ENCODE assay signal across 36 cellular contexts in genomic region chr11:121214861-121215260, GRCh38.
"Had no signal": no experiment of that assay in that cellular context is flagged by ENCODE, and none has a peak within 500 bp of the region (broad histone marks: within the 10 kb centered on the region; RNA-seq: fewer than 3 reads in every experiment).

No MANE protein-coding gene starts in this region.

- H3K4me1 Mint-ChIP-seq: activated B cell treated with CpG ODN at 0.5 μM for 24 hours; activated naive CD4-positive, alpha-beta T cell treated with anti-CD3 and anti-CD28 coated beads, Interleukin-2, amount 50 U/mL, for 24 hours; activated naive CD8-positive, alpha-beta T cell treated with anti-CD3 and anti-CD28 coated beads, Interleukin-2, amount 50 U/mL, for 24 hours; activated T-helper 17 cell treated with anti-CD3 and anti-CD28 coated beads, Interleukin-2, amount 50 U/mL, for 72 hours; central memory CD8-positive, alpha-beta T cell had no signal

- H3K36me3 ChIP-seq: ascending aorta, cardiac muscle cell had no signal

- ATAC-seq: activated CD8-positive, alpha-beta T cell treated with anti-CD3 and anti-CD28 coated beads for 36 hours; activated naive CD8-positive, alpha-beta T cell treated with anti-CD3 and anti-CD28 coated beads, Interleukin-2, amount 50 U/mL, for 24 hours; activated T-cell treated with anti-CD3 and anti-CD28 coated beads, Interleukin-2, amount 50 U/mL, for 4 hours; activated T-cell treated with anti-CD3 and anti-CD28 coated beads, Interleukin-2, amount 50 U/mL, for 72 hours; activated T-helper 17 cell treated with anti-CD3 and anti-CD28 coated beads, Interleukin-2, amount 50 U/mL, for 72 hours had no signal

- H3K9me3 ChIP-seq: ascending aorta had no signal

- DNase-seq: activated B cell treated with CpG ODN at 0.5 μM for 24 hours; activated CD4-positive, alpha-beta memory T cell treated with anti-CD3 and anti-CD28 coated beads for 36 hours; activated CD4-positive, alpha-beta T cell treated with anti-CD3 and anti-CD28 coated beads for 4 hours; activated CD4-positive, alpha-beta T cell treated with anti-CD3 and anti-CD28 coated beads, Interleukin-2, amount 50 U/mL, for 1 hour; activated CD4-positive, alpha-beta T cell treated with anti-CD3 and anti-CD28 coated beads, Interleukin-2, amount 50 U/mL, for 4 hours; activated CD4-positive, CD25-positive, alpha-beta regulatory T cell treated with anti-CD3 and anti-CD28 coated beads, Interleukin-2, amount 50 U/mL, for 72 hours; activated CD8-positive, alpha-beta memory T cell treated with anti-CD3 and anti-CD28 coated beads, Interleukin-2, amount 50 U/mL, for 4 hours; activated CD8-positive, alpha-beta T cell treated with anti-CD3 and anti-CD28 coated beads for 36 hours; activated effector memory CD4-positive, alpha-beta T cell treated with anti-CD3 and anti-CD28 coated beads, Interleukin-2, amount 50 U/mL, for 16 hours; activated gamma-delta T cell treated with Interleukin-2 at 50 U/mL for 16 hours; activated naive CD4-positive, alpha-beta T cell; activated naive CD4-positive, alpha-beta T cell treated with anti-CD3 and anti-CD28 coated beads for 36 hours; activated naive CD8-positive, alpha-beta T cell treated with anti-CD3 and anti-CD28 coated beads, Interleukin-2, amount 10 ng/mL, durations not matched to agents 7 days and 5 days; activated naive CD8-positive, alpha-beta T cell treated with anti-CD3 and anti-CD28 coated beads, Interleukin-2, amount 50 U/mL, for 24 hours; activated T-cell treated with anti-CD3 and anti-CD28 coated beads for 4 hours; activated T-cell treated with anti-CD3 and anti-CD28 coated beads, Interleukin-2, amount 50 U/mL, for 1 hour; activated T-cell treated with anti-CD3 and anti-CD28 coated beads, Interleukin-2, amount 50 U/mL, for 4 hours; activated T-cell treated with anti-CD3 and anti-CD28 coated beads, Interleukin-2, amount 50 U/mL, for 72 hours; amygdala; anterior cingulate cortex; caudate nucleus; cerebellar nuclear complex; T-helper 1 cell; T-helper 2 cell; T-helper 9 cell had no signal

- H3K27ac ChIP-seq: ascending aorta, cardiac muscle cell, VCaP had no signal

- H3K36me3 Mint-ChIP-seq: activated CD4-positive, alpha-beta memory T cell treated with anti-CD3 and anti-CD28 coated beads for 36 hours; activated naive CD4-positive, alpha-beta T cell treated with anti-CD3 and anti-CD28 coated beads, Interleukin-2, amount 50 U/mL, for 24 hours; activated naive CD8-positive, alpha-beta T cell; activated naive CD8-positive, alpha-beta T cell treated with anti-CD3 and anti-CD28 coated beads, Interleukin-2, amount 10 ng/mL, durations not matched to agents 7 days and 5 days; brain had no signal

- H3K9me3 Mint-ChIP-seq: activated B cell treated with CpG ODN at 0.5 μM for 24 hours; activated CD4-positive, alpha-beta memory T cell treated with anti-CD3 and anti-CD28 coated beads for 36 hours; activated CD8-positive, alpha-beta T cell treated with anti-CD3 and anti-CD28 coated beads for 36 hours; activated naive CD4-positive, alpha-beta T cell treated with anti-CD3 and anti-CD28 coated beads for 36 hours; activated naive CD4-positive, alpha-beta T cell treated with anti-CD3 and anti-CD28 coated beads, Interleukin-2, amount 50 U/mL, for 24 hours; activated naive CD8-positive, alpha-beta T cell treated with anti-CD3 and anti-CD28 coated beads, Interleukin-2, amount 10 ng/mL, durations not matched to agents 7 days and 5 days; activated naive CD8-positive, alpha-beta T cell treated with anti-CD3 and anti-CD28 coated beads, Interleukin-2, amount 50 U/mL, for 24 hours; activated T-cell treated with anti-CD3 and anti-CD28 coated beads, Interleukin-2, amount 50 U/mL, for 4 hours; activated T-cell treated with anti-CD3 and anti-CD28 coated beads, Interleukin-2, amount 50 U/mL, for 72 hours; activated T-helper 1 cell treated with anti-CD3 and anti-CD28 coated beads, Interleukin-12 subunit alpha, Interleukin-12 subunit beta, Interleukin-2, Interleukin-4 antibody, amounts not matched to agents 30 ng/mL and 10 ng/mL and 1 ng/mL, durations not matched to agents 14 hours and 24 hours and 36 hours; activated T-helper 17 cell treated with anti-CD3 and anti-CD28 coated beads, Interleukin-2, amount 50 U/mL, for 72 hours; brain; central memory CD8-positive, alpha-beta T cell; T-helper 1 cell treated with Interleukin-12 subunit alpha and Interleukin-12 subunit beta and Interleukin-4 antibody, amounts not matched to agents 30 μg/mL and 1 μg/mL, for 36 hours; T-helper 2 cell treated with Interferon-gamma antibody and Interleukin-4, amounts not matched to agents 5 μg/mL and 100 μg/mL, for 36 hours had no signal

- H3K27me3 ChIP-seq: ascending aorta, cardiac muscle cell had no signal

- H3K27me3 Mint-ChIP-seq: activated naive CD8-positive, alpha-beta T cell had no signal

- H3K27ac Mint-ChIP-seq: activated B cell treated with CpG ODN at 0.5 μM for 24 hours; activated CD4-positive, alpha-beta memory T cell treated with anti-CD3 and anti-CD28 coated beads for 36 hours; activated CD8-positive, alpha-beta T cell treated with anti-CD3 and anti-CD28 coated beads for 36 hours; activated naive CD4-positive, alpha-beta T cell treated with anti-CD3 and anti-CD28 coated beads for 36 hours; activated naive CD4-positive, alpha-beta T cell treated with anti-CD3 and anti-CD28 coated beads, Interleukin-2, amount 50 U/mL, for 24 hours; activated naive CD8-positive, alpha-beta T cell; activated naive CD8-positive, alpha-beta T cell treated with anti-CD3 and anti-CD28 coated beads, Interleukin-2, amount 10 ng/mL, durations not matched to agents 7 days and 5 days; activated naive CD8-positive, alpha-beta T cell treated with anti-CD3 and anti-CD28 coated beads, Interleukin-2, amount 50 U/mL, for 24 hours; activated T-cell treated with anti-CD3 and anti-CD28 coated beads, Interleukin-2, amount 50 U/mL, for 72 hours; activated T-helper 1 cell treated with anti-CD3 and anti-CD28 coated beads, Interleukin-12 subunit alpha, Interleukin-12 subunit beta, Interleukin-2, Interleukin-4 antibody, amounts not matched to agents 30 ng/mL and 10 ng/mL and 1 ng/mL, durations not matched to agents 14 hours and 24 hours and 36 hours; activated T-helper 17 cell treated with anti-CD3 and anti-CD28 coated beads, Interleukin-2, amount 50 U/mL, for 72 hours; brain; T-helper 1 cell treated with Interleukin-12 subunit alpha and Interleukin-12 subunit beta and Interleukin-4 antibody, amounts not matched to agents 30 μg/mL and 1 μg/mL, for 36 hours; T-helper 2 cell treated with Interferon-gamma antibody and Interleukin-4, amounts not matched to agents 5 μg/mL and 100 μg/mL, for 36 hours had no signal

- H3K4me3 Mint-ChIP-seq: activated B cell treated with CpG ODN at 0.5 μM for 24 hours; activated CD4-positive, alpha-beta memory T cell treated with anti-CD3 and anti-CD28 coated beads for 36 hours; activated CD8-positive, alpha-beta T cell treated with anti-CD3 and anti-CD28 coated beads for 36 hours; activated naive CD4-positive, alpha-beta T cell treated with anti-CD3 and anti-CD28 coated beads for 36 hours; activated naive CD4-positive, alpha-beta T cell treated with anti-CD3 and anti-CD28 coated beads, Interleukin-2, amount 50 U/mL, for 24 hours; activated naive CD8-positive, alpha-beta T cell; activated naive CD8-positive, alpha-beta T cell treated with anti-CD3 and anti-CD28 coated beads, Interleukin-2, amount 10 ng/mL, durations not matched to agents 7 days and 5 days; activated naive CD8-positive, alpha-beta T cell treated with anti-CD3 and anti-CD28 coated beads, Interleukin-2, amount 50 U/mL, for 24 hours; activated T-cell treated with anti-CD3 and anti-CD28 coated beads, Interleukin-2, amount 50 U/mL, for 4 hours; activated T-cell treated with anti-CD3 and anti-CD28 coated beads, Interleukin-2, amount 50 U/mL, for 72 hours; activated T-helper 1 cell treated with anti-CD3 and anti-CD28 coated beads, Interleukin-12 subunit alpha, Interleukin-12 subunit beta, Interleukin-2, Interleukin-4 antibody, amounts not matched to agents 30 ng/mL and 10 ng/mL and 1 ng/mL, durations not matched to agents 14 hours and 24 hours and 36 hours; activated T-helper 17 cell treated with anti-CD3 and anti-CD28 coated beads, Interleukin-2, amount 50 U/mL, for 72 hours; brain; central memory CD8-positive, alpha-beta T cell; T-helper 1 cell treated with Interleukin-12 subunit alpha and Interleukin-12 subunit beta and Interleukin-4 antibody, amounts not matched to agents 30 μg/mL and 1 μg/mL, for 36 hours; T-helper 2 cell treated with Interferon-gamma antibody and Interleukin-4, amounts not matched to agents 5 μg/mL and 100 μg/mL, for 36 hours had no signal

- H3K4me1 ChIP-seq: ascending aorta had no signal

- H3K4me3 ChIP-seq: ascending aorta, cardiac muscle cell had no signal
